Comparison of ENCODE assay signal across 8 cellular contexts in the genomic region with DNA sequence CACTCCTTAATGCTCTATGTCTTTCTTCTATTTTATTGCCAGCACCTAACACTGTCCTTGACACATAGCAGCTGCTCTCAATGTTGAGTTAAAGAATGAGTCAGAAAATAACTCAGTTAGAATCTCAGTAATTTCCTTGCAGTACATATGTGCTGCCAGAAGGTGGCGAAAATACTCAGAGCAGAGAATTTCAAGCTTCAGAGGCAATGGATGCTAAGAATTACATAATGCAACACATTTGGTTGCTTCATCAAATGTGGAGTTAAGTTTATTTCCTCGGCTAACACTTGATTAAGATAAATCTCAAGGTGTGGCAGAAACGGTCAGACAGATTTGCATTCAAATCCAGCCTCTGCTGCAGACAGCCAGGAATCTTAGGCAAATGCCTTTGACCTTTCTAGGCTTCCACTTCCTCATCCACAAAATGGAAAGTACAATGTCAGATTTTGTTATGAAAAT.
DNase-seq lines count a peak whose midpoint lies in the region; ATAC-seq and TF ChIP-seq lines count a peak whose summit lies in the region.

No MANE protein-coding gene starts in this region.

- H3K27ac ChIP-seq in 22Rv1 (no peak overlapping the region), RWPE2 (ENCODE audit: poor library complexity, severe bottlenecking) (no peak overlapping the region), body of pancreas (no peak overlapping the region)

- intact Hi-C loops in body of pancreas (cut with DNase I) = no loop called here

- no peaks in the 10 kb centered on the region for H3K9me3 ChIP-seq in RWPE2 (ENCODE audit: severe bottlenecking)
- H3K9me3 ChIP-seq in body of pancreas = no peaks in the 10 kb centered on the region

- H3K4me3 ChIP-seq in GM12864 (ENCODE audit: low read depth, low read length) (no peak overlapping the region), LNCaP clone FGC (ENCODE audit: low read depth, low read length) (no peak overlapping the region), RWPE2 (ENCODE audit: severe bottlenecking) (no peak overlapping the region), body of pancreas (no peak overlapping the region)

- WGBS in body of pancreas, 2 donors = 0 to 1% methylated on average over 3 of the region's 3 CpGs

- peak; percentile 33 for DNase-seq in GM12864 (ENCODE audit: low read depth)
- peak; percentile 45 for DNase-seq in HEK293T (ENCODE audit: extremely low spot score)
- peak; percentile 31 for DNase-seq in LNCaP clone FGC (ENCODE audit: low read depth)
- no peak for DNase-seq in RWPE2 (ENCODE audit: low spot score)
- peak; percentile 59 to 75 (median 66) for DNase-seq in body of pancreas
- DNase-seq in iPS-NIHi7 (ENCODE audit: extremely low spot score) = peak; percentile 57
- peak in 2 of 3 donors; percentile 37 to 62 for DNase-seq in stimulated activated CD4-positive, alpha-beta T cell treated with anti-CD3 and anti-CD28 coated beads, Interleukin-12 subunit alpha, Interleukin-12 subunit beta, amount 100 ng/mL, for 48 hours (ENCODE audit: low read depth in 2 of 3, low spot score in 1 of 3)

- ATAC-seq in RWPE2 (ENCODE audit: low read depth) (peak; percentile 43), body of pancreas (peak; percentile 87)

- no peak for TF ChIP-seq POLR2A in body of pancreas (IDR thresholded peaks at IDR 0.05)

- no peaks in the 10 kb centered on the region for H3K27me3 ChIP-seq in RWPE2 (ENCODE audit: insufficient read depth, poor library complexity, severe bottlenecking)
- no peaks in the 10 kb centered on the region for H3K27me3 ChIP-seq in body of pancreas

- H3K36me3 ChIP-seq in RWPE2 (ENCODE audit: low read depth) (no peaks in the 10 kb centered on the region), body of pancreas (replicated peaks in 1 of 2; ENCODE audit: insufficient read depth in 1 of 2, low read depth in 2 of 2) (no peaks in the 10 kb centered on the region)

- CTCF ChIA-PET in HEK293T (lab: Yijun Ruan, JAX) = interaction anchor here (0.7 to 2.9 kb wide), 7 partner anchors 9 to 30 kb away, joined by 3 to 12 read pairs (median 5); no protein-coding TSS in a partner anchor

- POLR2A ChIA-PET in HEK293T (lab: Yijun Ruan, JAX) = no interaction called here

- TF ChIP-seq CTCF in 22Rv1 (IDR thresholded peaks at IDR 0.05) (peak; percentile 91), GM12864 (IDR thresholded peaks at IDR 0.05; ENCODE audit: low read depth, low read length, missing control alignments) (peak; percentile 73), LNCaP clone FGC (IDR thresholded peaks at IDR 0.05; ENCODE audit: control insufficient read depth, extremely low read depth, insufficient read depth) (peak; percentile 72), RWPE2 (IDR thresholded peaks at IDR 0.05; ENCODE audit: poor library complexity, severe bottlenecking) (peak; percentile 93), body of pancreas (IDR thresholded peaks at IDR 0.05) (peak; percentile 71 to 95 (median 86))

- H3K4me1 ChIP-seq in RWPE2 (ENCODE audit: insufficient read depth, poor library complexity, severe bottlenecking) (peaks cover 22% of the 10 kb centered on the region), body of pancreas (no peaks in the 10 kb centered on the region)

TF ChIP-seq in HEK293T, 16 proteins besides CTCF, POLR2A, EP300 and RAD21:
- TF ChIP-seq L3MBTL2 (conservative IDR thresholded peaks at IDR 0.05) (no peak), NFRKB (IDR thresholded peaks at IDR 0.05) (no peak)
